In the genomic region with DNA sequence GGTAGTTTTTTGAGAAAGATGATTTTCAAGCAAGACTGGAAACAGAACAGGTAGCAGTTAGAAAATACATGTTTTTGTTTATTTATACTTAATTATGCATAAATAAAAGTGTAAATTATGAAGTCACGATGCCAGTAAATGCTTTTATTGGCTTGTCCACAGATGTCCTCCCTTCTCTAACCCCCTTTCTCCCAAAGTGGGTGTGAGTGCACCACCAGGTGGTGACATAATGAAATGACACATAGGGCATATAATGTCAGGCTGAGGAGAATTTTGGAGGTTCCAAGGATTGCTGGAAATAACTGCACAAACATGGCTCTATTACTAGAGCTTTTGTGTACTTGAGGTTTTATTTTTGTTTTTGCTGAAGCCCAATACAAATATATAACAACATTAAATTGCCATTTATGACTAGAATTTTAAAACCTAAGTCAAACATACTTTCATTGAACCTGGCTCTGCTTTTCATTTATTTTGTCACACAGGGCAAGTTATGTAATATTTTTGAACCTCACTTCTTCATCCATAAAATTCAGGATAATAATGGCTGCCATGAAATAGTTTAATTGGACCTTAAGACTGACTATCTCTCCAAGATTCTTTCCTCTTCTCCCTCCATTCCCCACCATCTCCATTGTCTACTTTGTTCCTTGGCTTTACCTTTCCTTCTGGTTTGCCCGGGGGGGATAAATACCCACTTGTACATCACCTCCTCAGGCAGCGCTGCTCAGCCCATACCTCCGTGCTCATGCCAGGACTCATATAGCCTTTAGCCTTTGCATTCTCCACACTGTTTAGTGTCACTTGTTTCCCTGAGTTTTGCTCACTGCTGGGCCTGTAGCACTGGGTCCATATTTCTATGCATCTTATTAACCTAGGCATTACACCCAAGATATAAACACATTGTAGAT, we compare ENCODE assay signal across 8 cellular contexts.
DNase-seq lines count a peak whose midpoint lies in the region; ATAC-seq and TF ChIP-seq lines count a peak whose summit lies in the region.

No MANE protein-coding gene starts in this region.

- H3K27me3 ChIP-seq in foreskin keratinocyte = no peaks in the 10 kb centered on the region
- no peaks in the 10 kb centered on the region for H3K27me3 ChIP-seq in spleen (replicated peaks in 1 of 7)

- H3K36me3 ChIP-seq in spleen = no peaks in the 10 kb centered on the region

- 72 to 77% (median 74%) methylated on average over 4 of the region's 4 CpGs for WGBS in spleen, 5 donors

- DNase-seq in DMS114 treated with DMSO at 0.1 percent for 48 hours (lab: John Stamatoyannopoulos, UW; ENCODE audit: unreplicated experiment) = peak; percentile 7
- peak; percentile 51 for DNase-seq in HPDE6-E6E7 (ENCODE audit: extremely low spot score)
- DNase-seq in foreskin keratinocyte = peak; percentile 22 to 49
- no peak for DNase-seq in spleen
- DNase-seq in superior temporal gyrus (ENCODE audit: extremely low spot score) = no peak
- no peak for DNase-seq in substantia nigra (lab: John Stamatoyannopoulos, UW)

- H3K4me1 ChIP-seq in foreskin keratinocyte (peaks cover 27% of the 10 kb centered on the region), spleen (no peaks in the 10 kb centered on the region)

- intact Hi-C loops in spleen (cut with DNase I; ENCODE audit: low total_unique reads) = no loop called here

- peak overlapping the region; percentile 4 for H3K27ac ChIP-seq in foreskin keratinocyte
- no peak overlapping the region for H3K27ac ChIP-seq in spleen
- no peak overlapping the region for H3K27ac ChIP-seq in substantia nigra (ENCODE audit: low read depth, low read length, poor library complexity, severe bottlenecking)

- TF ChIP-seq CTCF in foreskin keratinocyte (conservative IDR thresholded peaks at IDR 0.05) = peak; percentile 80
- peak in 8 of 11 experiments; percentile 38 to 62 (median 56) for TF ChIP-seq CTCF in spleen (IDR thresholded peaks at IDR 0.05 in 8 of 11, conservative IDR thresholded peaks at IDR 0.05 in 3 of 11)

- ATAC-seq in GM18867 (IDR thresholded peaks at IDR 0.05; ENCODE audit: unreplicated experiment) = peak; percentile 81
- peak; percentile 85 for ATAC-seq in SK-N-SH treated with all-trans-retinoic acid at 6 μM for 48 hours
- ATAC-seq in foreskin keratinocyte = peak; percentile 78

- no peak for TF ChIP-seq POLR2A in spleen (IDR thresholded peaks at IDR 0.05)

- no peak overlapping the region for H3K4me3 ChIP-seq in spleen

- H3K9me3 ChIP-seq in spleen = no peaks in the 10 kb centered on the region

TF ChIP-seq in SK-N-SH treated with all-trans-retinoic acid at 6 μM for 48 hours, 23 proteins besides CTCF, POLR2A, EP300 and RAD21:
- TF ChIP-seq, protein P1, sequence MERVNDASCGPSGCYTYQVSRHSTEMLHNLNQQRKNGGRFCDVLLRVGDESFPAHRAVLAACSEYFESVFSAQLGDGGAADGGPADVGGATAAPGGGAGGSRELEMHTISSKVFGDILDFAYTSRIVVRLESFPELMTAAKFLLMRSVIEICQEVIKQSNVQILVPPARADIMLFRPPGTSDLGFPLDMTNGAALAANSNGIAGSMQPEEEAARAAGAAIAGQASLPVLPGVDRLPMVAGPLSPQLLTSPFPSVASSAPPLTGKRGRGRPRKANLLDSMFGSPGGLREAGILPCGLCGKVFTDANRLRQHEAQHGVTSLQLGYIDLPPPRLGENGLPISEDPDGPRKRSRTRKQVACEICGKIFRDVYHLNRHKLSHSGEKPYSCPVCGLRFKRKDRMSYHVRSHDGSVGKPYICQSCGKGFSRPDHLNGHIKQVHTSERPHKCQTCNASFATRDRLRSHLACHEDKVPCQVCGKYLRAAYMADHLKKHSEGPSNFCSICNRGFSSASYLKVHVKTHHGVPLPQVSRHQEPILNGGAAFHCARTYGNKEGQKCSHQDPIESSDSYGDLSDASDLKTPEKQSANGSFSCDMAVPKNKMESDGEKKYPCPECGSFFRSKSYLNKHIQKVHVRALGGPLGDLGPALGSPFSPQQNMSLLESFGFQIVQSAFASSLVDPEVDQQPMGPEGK (CRISPR knock-in tag; IDR thresholded peaks at IDR 0.05; ENCODE audit: borderline replicate concordance) = no peak
- TF ChIP-seq, protein P2, sequence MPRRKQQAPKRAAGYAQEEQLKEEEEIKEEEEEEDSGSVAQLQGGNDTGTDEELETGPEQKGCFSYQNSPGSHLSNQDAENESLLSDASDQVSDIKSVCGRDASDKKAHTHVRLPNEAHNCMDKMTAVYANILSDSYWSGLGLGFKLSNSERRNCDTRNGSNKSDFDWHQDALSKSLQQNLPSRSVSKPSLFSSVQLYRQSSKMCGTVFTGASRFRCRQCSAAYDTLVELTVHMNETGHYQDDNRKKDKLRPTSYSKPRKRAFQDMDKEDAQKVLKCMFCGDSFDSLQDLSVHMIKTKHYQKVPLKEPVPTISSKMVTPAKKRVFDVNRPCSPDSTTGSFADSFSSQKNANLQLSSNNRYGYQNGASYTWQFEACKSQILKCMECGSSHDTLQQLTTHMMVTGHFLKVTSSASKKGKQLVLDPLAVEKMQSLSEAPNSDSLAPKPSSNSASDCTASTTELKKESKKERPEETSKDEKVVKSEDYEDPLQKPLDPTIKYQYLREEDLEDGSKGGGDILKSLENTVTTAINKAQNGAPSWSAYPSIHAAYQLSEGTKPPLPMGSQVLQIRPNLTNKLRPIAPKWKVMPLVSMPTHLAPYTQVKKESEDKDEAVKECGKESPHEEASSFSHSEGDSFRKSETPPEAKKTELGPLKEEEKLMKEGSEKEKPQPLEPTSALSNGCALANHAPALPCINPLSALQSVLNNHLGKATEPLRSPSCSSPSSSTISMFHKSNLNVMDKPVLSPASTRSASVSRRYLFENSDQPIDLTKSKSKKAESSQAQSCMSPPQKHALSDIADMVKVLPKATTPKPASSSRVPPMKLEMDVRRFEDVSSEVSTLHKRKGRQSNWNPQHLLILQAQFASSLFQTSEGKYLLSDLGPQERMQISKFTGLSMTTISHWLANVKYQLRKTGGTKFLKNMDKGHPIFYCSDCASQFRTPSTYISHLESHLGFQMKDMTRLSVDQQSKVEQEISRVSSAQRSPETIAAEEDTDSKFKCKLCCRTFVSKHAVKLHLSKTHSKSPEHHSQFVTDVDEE (CRISPR knock-in tag; IDR thresholded peaks at IDR 0.05) = no peak
- TF ChIP-seq, protein P3, sequence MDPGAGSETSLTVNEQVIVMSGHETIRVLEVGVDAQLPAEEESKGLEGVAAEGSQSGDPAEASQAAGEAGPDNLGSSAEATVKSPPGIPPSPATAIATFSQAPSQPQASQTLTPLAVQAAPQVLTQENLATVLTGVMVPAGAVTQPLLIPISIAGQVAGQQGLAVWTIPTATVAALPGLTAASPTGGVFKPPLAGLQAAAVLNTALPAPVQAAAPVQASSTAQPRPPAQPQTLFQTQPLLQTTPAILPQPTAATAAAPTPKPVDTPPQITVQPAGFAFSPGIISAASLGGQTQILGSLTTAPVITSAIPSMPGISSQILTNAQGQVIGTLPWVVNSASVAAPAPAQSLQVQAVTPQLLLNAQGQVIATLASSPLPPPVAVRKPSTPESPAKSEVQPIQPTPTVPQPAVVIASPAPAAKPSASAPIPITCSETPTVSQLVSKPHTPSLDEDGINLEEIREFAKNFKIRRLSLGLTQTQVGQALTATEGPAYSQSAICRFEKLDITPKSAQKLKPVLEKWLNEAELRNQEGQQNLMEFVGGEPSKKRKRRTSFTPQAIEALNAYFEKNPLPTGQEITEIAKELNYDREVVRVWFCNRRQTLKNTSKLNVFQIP (CRISPR knock-in tag; IDR thresholded peaks at IDR 0.05; ENCODE audit: borderline replicate concordance, low read depth) = no peak
- TF ChIP-seq OSR1 (CRISPR knock-in tag; IDR thresholded peaks at IDR 0.05) (no peak), SNAI2 (CRISPR knock-in tag; IDR thresholded peaks at IDR 0.05) (no peak), ZNF8 (CRISPR knock-in tag; IDR thresholded peaks at IDR 0.05) (no peak), ZNF70 (CRISPR knock-in tag; IDR thresholded peaks at IDR 0.05) (no peak), ESRRG (CRISPR knock-in tag; IDR thresholded peaks at IDR 0.05) (no peak), ZNF565 (CRISPR knock-in tag; conservative IDR thresholded peaks at IDR 0.05; ENCODE audit: low read depth) (no peak), ZFP30 (CRISPR knock-in tag; IDR thresholded peaks at IDR 0.05) (no peak), TCF4 (CRISPR knock-in tag; IDR thresholded peaks at IDR 0.05; ENCODE audit: borderline replicate concordance) (no peak), PPARA (CRISPR knock-in tag; IDR thresholded peaks at IDR 0.05; ENCODE audit: borderline replicate concordance) (no peak), TOX (CRISPR knock-in tag; IDR thresholded peaks at IDR 0.05; ENCODE audit: borderline replicate concordance) (no peak), BACH2 (CRISPR knock-in tag; IDR thresholded peaks at IDR 0.05; ENCODE audit: borderline replicate concordance) (no peak), ARNTL (CRISPR knock-in tag; IDR thresholded peaks at IDR 0.05; ENCODE audit: borderline replicate concordance, low read depth) (no peak)
TF ChIP-seq in SK-N-SH treated with all-trans-retinoic acid at 6 μM for 48 hours: peak in this region for 0.

Comparison
In these comparisons a context has a peak if more than half of its experiments do, and no peak if none do; other contexts are left out.
1. DNase-seq: peak in DMS114 treated with DMSO at 0.1 percent for 48 hours (single experiment), HPDE6-E6E7 (single experiment) and foreskin keratinocyte (2 of 2); none in spleen (single experiment), superior temporal gyrus (single experiment) and substantia nigra (0 of 49).
2. Peak in every context shown above with its lines, with median percentiles within 50 percentile points of each other: ATAC-seq.